Comparison of ENCODE assay signal across 1 cellular context in genomic region chr17:51257150-51258081, GRCh38.
TF ChIP-seq lines count a peak whose summit lies in the region.

No MANE protein-coding gene starts in this region.

TF ChIP-seq in HepG2, 621 proteins besides CTCF, POLR2A, EP300 and RAD21:
- no peak for TF ChIP-seq PHF21A (CRISPR knock-in tag; IDR thresholded peaks at IDR 0.05)
- TF ChIP-seq SRSF9 (IDR thresholded peaks at IDR 0.05; ENCODE audit: borderline replicate concordance, insufficient read depth, low read depth, low read length, poor library complexity, severe bottlenecking), result peak; percentile 24
- peak; percentile 85 for TF ChIP-seq CEBPB (IDR thresholded peaks at IDR 0.05; ENCODE audit: borderline replicate concordance, low read depth, low read length)
- TF ChIP-seq CEBPG (CRISPR knock-in tag; IDR thresholded peaks at IDR 0.05), result peak; percentile 37; the same call in 1 of the 2 replicates
- TF ChIP-seq ZNF329 (CRISPR knock-in tag; IDR thresholded peaks at IDR 0.05; ENCODE audit: low read depth), result no peak
- TF ChIP-seq HDAC6 (IDR thresholded peaks at IDR 0.05; ENCODE audit: low read depth, low read length), result no peak
- TF ChIP-seq SP1 (IDR thresholded peaks at IDR 0.05), result no peak
- TF ChIP-seq SP1 (CRISPR knock-in tag; IDR thresholded peaks at IDR 0.05), result no peak
- TF ChIP-seq RBFOX2 (IDR thresholded peaks at IDR 0.05; ENCODE audit: low read depth, low read length), result 0 out of 2 replicates have a peak, but pooled peaks have one; percentile 8
- TF ChIP-seq ZNF615 (CRISPR knock-in tag; IDR thresholded peaks at IDR 0.05; ENCODE audit: borderline replicate concordance), result no peak
TF ChIP-seq in HepG2: peak in this region for 4.
